Comparison of ENCODE assay signal across 12 cellular contexts in the genomic region with DNA sequence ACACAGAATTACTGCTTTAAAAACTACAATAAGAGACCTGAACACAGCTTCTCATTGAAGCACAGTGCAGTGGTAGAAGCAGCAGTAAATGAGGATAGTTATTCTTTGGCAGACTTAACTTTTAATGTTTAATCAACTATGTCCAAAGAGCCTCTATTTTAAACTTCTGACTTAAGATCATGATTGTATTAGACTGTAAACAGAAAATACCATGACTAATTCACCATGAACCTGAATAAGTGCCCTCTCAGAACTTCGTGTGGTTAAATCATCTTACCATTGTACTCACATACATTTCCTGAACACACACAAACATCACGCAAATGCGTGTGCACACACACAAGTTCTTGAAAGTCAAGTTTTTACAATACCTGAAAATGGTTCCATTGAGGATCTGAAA. TPM values are rescaled to one million over a fixed set of nuclear protein-coding genes. Genes with fewer than 3 reads are reported as not detected.
DNase-seq lines count a peak whose midpoint lies in the region; ATAC-seq and TF ChIP-seq lines count a peak whose summit lies in the region.
"Had no signal": no experiment of that assay in that cellular context is flagged by ENCODE, and none has a peak within 500 bp of the region (broad histone marks: within the 10 kb centered on the region; RNA-seq: fewer than 3 reads in every experiment).

No MANE protein-coding gene starts in this region.

- WGBS in gastroesophageal sphincter (ENCODE audit: low coverage in 1 of 2), 2 donors, result 58 to 61% methylated on average over 3 of the region's 3 CpGs

- no peak for TF ChIP-seq EP300 in gastroesophageal sphincter (IDR thresholded peaks at IDR 0.05)

- H3K4me1 ChIP-seq in ACC112 (ENCODE audit: control insufficient read depth, insufficient read depth, low read length, unreplicated experiment) (peaks cover 46% of the 10 kb centered on the region), gastroesophageal sphincter (peaks cover 0 to 39% (median 10%) of the 10 kb centered on the region in 3 donors)

- TF ChIP-seq POLR2A in gastroesophageal sphincter (IDR thresholded peaks at IDR 0.05), result no peak

- H2AFZ ChIP-seq in ACC112 (ENCODE audit: low read length, unreplicated experiment), result peak overlapping the region; percentile 53

- H3K27me3 Mint-ChIP-seq in activated T-helper 1 cell treated with anti-CD3 and anti-CD28 coated beads, Interleukin-12 subunit alpha, Interleukin-12 subunit beta, Interleukin-2, Interleukin-4 antibody, amounts not matched to agents 30 ng/mL and 10 ng/mL and 1 ng/mL, durations not matched to agents 14 hours and 24 hours and 36 hours (ENCODE audit: insufficient read depth), result no peaks in the 10 kb centered on the region

- H3K9me3 ChIP-seq in gastroesophageal sphincter, result no peaks in the 10 kb centered on the region

- no peak overlapping the region for H3K27ac Mint-ChIP-seq in activated T-helper 1 cell treated with anti-CD3 and anti-CD28 coated beads, Interleukin-12 subunit alpha, Interleukin-12 subunit beta, Interleukin-2, Interleukin-4 antibody, amounts not matched to agents 30 ng/mL and 10 ng/mL and 1 ng/mL, durations not matched to agents 14 hours and 24 hours and 36 hours

- no peak for DNase-seq in activated T-helper 1 cell treated with anti-CD3 and anti-CD28 coated beads, Interleukin-12 subunit alpha, Interleukin-12 subunit beta, Interleukin-2, Interleukin-4 antibody, amounts not matched to agents 30 ng/mL and 10 ng/mL and 1 ng/mL, durations not matched to agents 14 hours and 24 hours and 36 hours (ENCODE audit: low spot score)
- DNase-seq in SIG-M5 (lab: John Stamatoyannopoulos, UW) (no peak), iPS-NIHi7 (ENCODE audit: extremely low spot score) (no peak), globus pallidus (ENCODE audit: low spot score) (no peak)
- DNase-seq: activated T-cell treated with anti-CD3 and anti-CD28 coated beads, Interleukin-2, amount 50 U/mL, for 4 hours; occipital lobe; stimulated activated CD8-positive, alpha-beta memory T cell treated with anti-CD3 and anti-CD28 coated beads, Interleukin-4, amount 100 ng/mL, for 48 hours had no signal

- H3K4me3 ChIP-seq in ACC112 (ENCODE audit: low read depth, low read length), result peak overlapping the region; percentile 55; the same call in 1 of the 2 replicates
- H3K4me3 ChIP-seq in gastroesophageal sphincter, result no peak overlapping the region

- peaks cover 23% of the 10 kb centered on the region for H3K79me2 ChIP-seq in ACC112 (ENCODE audit: control insufficient read depth, insufficient read depth, low read length, unreplicated experiment)

- H3K36me3 ChIP-seq in ACC112 (ENCODE audit: insufficient read depth, low read length) (peaks cover 10% of the 10 kb centered on the region), gastroesophageal sphincter (peaks cover 0 to 4% of the 10 kb centered on the region in 2 donors)

- peak overlapping the region; percentile 59 for H3K27ac ChIP-seq in ACC112 (ENCODE audit: low read depth, low read length)
- peak overlapping the region in 3 of 4 donors; percentile 45 to 56 (median 48) for H3K27ac ChIP-seq in gastroesophageal sphincter

- ATAC-seq in GM18909 (IDR thresholded peaks at IDR 0.05; ENCODE audit: poor library complexity, unreplicated experiment), result peak; percentile 56
- ATAC-seq in HG03571 (IDR thresholded peaks at IDR 0.05; ENCODE audit: unreplicated experiment), result peak; percentile 59
- no peak for ATAC-seq in gastroesophageal sphincter
- ATAC-seq: Panc1 had no signal

- no peaks in the 10 kb centered on the region for H3K27me3 ChIP-seq in ACC112 (ENCODE audit: insufficient read depth, low read length)
- H3K27me3 ChIP-seq in gastroesophageal sphincter, result no peaks in the 10 kb centered on the region

- H3K36me3 Mint-ChIP-seq in activated T-helper 1 cell treated with anti-CD3 and anti-CD28 coated beads, Interleukin-12 subunit alpha, Interleukin-12 subunit beta, Interleukin-2, Interleukin-4 antibody, amounts not matched to agents 30 ng/mL and 10 ng/mL and 1 ng/mL, durations not matched to agents 14 hours and 24 hours and 36 hours (ENCODE audit: low read depth), result peaks cover 19% of the 10 kb centered on the region

- H3K4me1 Mint-ChIP-seq in activated T-helper 1 cell treated with anti-CD3 and anti-CD28 coated beads, Interleukin-12 subunit alpha, Interleukin-12 subunit beta, Interleukin-2, Interleukin-4 antibody, amounts not matched to agents 30 ng/mL and 10 ng/mL and 1 ng/mL, durations not matched to agents 14 hours and 24 hours and 36 hours (ENCODE audit: low read depth), result peaks cover 44% of the 10 kb centered on the region

- H3K9me3 Mint-ChIP-seq in activated T-helper 1 cell treated with anti-CD3 and anti-CD28 coated beads, Interleukin-12 subunit alpha, Interleukin-12 subunit beta, Interleukin-2, Interleukin-4 antibody, amounts not matched to agents 30 ng/mL and 10 ng/mL and 1 ng/mL, durations not matched to agents 14 hours and 24 hours and 36 hours, result no peaks in the 10 kb centered on the region
- H3K9me3 Mint-ChIP-seq: activated T-cell treated with anti-CD3 and anti-CD28 coated beads, Interleukin-2, amount 50 U/mL, for 4 hours had no signal

- no peak overlapping the region for H3K4me3 Mint-ChIP-seq in activated T-helper 1 cell treated with anti-CD3 and anti-CD28 coated beads, Interleukin-12 subunit alpha, Interleukin-12 subunit beta, Interleukin-2, Interleukin-4 antibody, amounts not matched to agents 30 ng/mL and 10 ng/mL and 1 ng/mL, durations not matched to agents 14 hours and 24 hours and 36 hours
- H3K4me3 Mint-ChIP-seq: activated T-cell treated with anti-CD3 and anti-CD28 coated beads, Interleukin-2, amount 50 U/mL, for 4 hours had no signal

- no peak for TF ChIP-seq CTCF in gastroesophageal sphincter (IDR thresholded peaks at IDR 0.05)

- intact Hi-C loops in activated T-helper 1 cell treated with anti-CD3 and anti-CD28 coated beads, Interleukin-12 subunit alpha, Interleukin-12 subunit beta, Interleukin-2, Interleukin-4 antibody, amounts not matched to agents 30 ng/mL and 10 ng/mL and 1 ng/mL, durations not matched to agents 14 hours and 24 hours and 36 hours (cut with micrococcal nuclease), result no loop called here

RNA-seq across cellular contexts. Expression of gene CEP152, which starts 13.9 kb away (rescaled TPM):
- 1 to 10 TPM; 3.0 to 5.0 (median 3.9) TPM for total RNA-seq in gastroesophageal sphincter
- total RNA-seq in activated T-helper 1 cell treated with anti-CD3 and anti-CD28 coated beads, Interleukin-12 subunit alpha, Interleukin-12 subunit beta, Interleukin-2, Interleukin-4 antibody, amounts not matched to agents 30 ng/mL and 10 ng/mL and 1 ng/mL, durations not matched to agents 14 hours and 24 hours and 36 hours, result 27.3 and 28.0 TPM in 2 replicates
